In the genomic region with DNA sequence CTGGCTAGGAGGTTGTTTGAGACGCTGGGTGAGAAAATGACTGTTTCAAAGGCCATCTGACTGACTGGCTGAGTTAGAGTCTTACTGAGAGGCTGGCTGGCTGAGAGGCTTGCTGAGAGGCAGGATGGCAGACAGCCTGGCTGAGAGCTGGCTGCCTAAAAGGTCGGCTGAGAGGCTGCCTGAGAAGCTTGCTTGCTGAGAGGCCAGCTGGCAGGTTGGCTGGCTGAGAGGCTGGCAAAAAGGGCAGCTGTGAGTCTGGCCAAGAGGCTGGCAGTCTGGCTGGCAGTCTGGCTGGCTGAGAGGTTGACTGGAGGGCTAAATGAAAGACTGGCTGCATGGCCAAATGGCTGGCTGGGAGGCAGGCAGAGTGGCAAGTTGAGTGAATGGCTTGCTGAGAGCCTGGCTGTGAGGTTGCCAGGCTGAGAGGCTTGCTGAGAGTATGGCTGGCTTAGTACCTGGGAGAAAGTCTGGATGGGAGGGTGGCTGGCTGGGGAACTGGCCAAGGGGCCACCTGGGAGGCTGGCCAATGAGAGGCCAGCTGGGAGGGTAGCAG, we compare ENCODE assay signal across 13 cellular contexts. TPM values are rescaled to one million over a fixed set of nuclear protein-coding genes. Genes with fewer than 3 reads are reported as not detected.
DNase-seq lines count a peak whose midpoint lies in the region; ATAC-seq and TF ChIP-seq lines count a peak whose summit lies in the region.
"Had no signal": no experiment of that assay in that cellular context is flagged by ENCODE, and none has a peak within 500 bp of the region (broad histone marks: within the 10 kb centered on the region; RNA-seq: fewer than 3 reads in every experiment).

No MANE protein-coding gene starts in this region.

- TF ChIP-seq RAD21 in liver (IDR thresholded peaks at IDR 0.05), result peak; percentile 43 to 63

- H3K4me3 Mint-ChIP-seq in T-helper 17 cell, result no peak overlapping the region
- H3K4me3 Mint-ChIP-seq: T-cell had no signal

- H3K27ac ChIP-seq in body of pancreas (peak overlapping the region; percentile 82 to 96 (median 88)), liver (ENCODE audit: low read depth in 1 of 2, low read length in 2 of 2) (peak overlapping the region; percentile 42 to 52), tibial artery (peak overlapping the region; percentile 94 to 95), SJCRH30 (no peak overlapping the region)

- H3K4me3 ChIP-seq in body of pancreas (no peak overlapping the region), liver (ENCODE audit: low read depth in 1 of 3, low read length in 3 of 3) (no peak overlapping the region), tibial artery (peak overlapping the region; percentile 41 to 51), SJCRH30 (no peak overlapping the region)

- H3K27me3 Mint-ChIP-seq in T-helper 17 cell, result peaks cover 66% of the 10 kb centered on the region

- TF ChIP-seq CTCF in body of pancreas (IDR thresholded peaks at IDR 0.05) (no peak), liver (IDR thresholded peaks at IDR 0.05; ENCODE audit: low read depth, low read length, missing input control) (no peak), tibial artery (IDR thresholded peaks at IDR 0.05) (no peak)

- DNase-seq in NCI-H2029 (lab: John Stamatoyannopoulos, UW) (peak; percentile 92), body of pancreas (peak; percentile 91 to 96 (median 93)), tibial artery (peak; percentile 53 to 89), SJCRH30 (no peak), NCI-H1436 (lab: John Stamatoyannopoulos, UW) (no peak), T-helper 17 cell (no peak)
- DNase-seq in effector CD8-positive, alpha-beta T cell (lab: John Stamatoyannopoulos, UW), result no peak
- DNase-seq: DND-41; stimulated activated CD4-positive, alpha-beta T cell treated with anti-CD3 and anti-CD28 coated beads, Interleukin-4, amount 100 ng/mL, for 24 hours; T-cell; trophoblast cell had no signal

- H3K27me3 ChIP-seq in body of pancreas, result no peaks in the 10 kb centered on the region
- no peaks in the 10 kb centered on the region for H3K27me3 ChIP-seq in liver (ENCODE audit: control insufficient read depth in 4 of 4, insufficient read depth in 4 of 4, low read length in 3 of 4)
- no peaks in the 10 kb centered on the region for H3K27me3 ChIP-seq in tibial artery
- no peaks in the 10 kb centered on the region for H3K27me3 ChIP-seq in SJCRH30

- H3K36me3 Mint-ChIP-seq in T-helper 17 cell (ENCODE audit: low read depth), result peaks cover 2% of the 10 kb centered on the region
- H3K36me3 Mint-ChIP-seq: T-cell had no signal

- peak; percentile 79 for ATAC-seq in body of pancreas
- no peak for ATAC-seq in T-helper 17 cell
- ATAC-seq: T-cell had no signal

- no peaks in the 10 kb centered on the region for H3K9me3 ChIP-seq in body of pancreas
- H3K9me3 ChIP-seq in liver (ENCODE audit: control insufficient read depth in 4 of 4, low read length in 3 of 4), result no peaks in the 10 kb centered on the region
- H3K9me3 ChIP-seq in tibial artery, result no peaks in the 10 kb centered on the region
- no peaks in the 10 kb centered on the region for H3K9me3 ChIP-seq in SJCRH30 (replicated peaks)
- no peaks in the 10 kb centered on the region for H3K9me3 ChIP-seq in T-helper 17 cell (ENCODE audit: control insufficient read depth, low read length, poor library complexity, severe bottlenecking)

- H3K36me3 ChIP-seq in body of pancreas (replicated peaks in 1 of 2; ENCODE audit: insufficient read depth in 1 of 2, low read depth in 2 of 2), result no peaks in the 10 kb centered on the region
- H3K36me3 ChIP-seq in liver (ENCODE audit: control insufficient read depth in 4 of 4, insufficient read depth in 3 of 4, low read depth in 1 of 4, low read length in 3 of 4), result no peaks in the 10 kb centered on the region
- no peaks in the 10 kb centered on the region for H3K36me3 ChIP-seq in tibial artery
- no peaks in the 10 kb centered on the region for H3K36me3 ChIP-seq in SJCRH30

- intact Hi-C loops in body of pancreas (cut with DNase I) (no loop called here), tibial artery (cut with DNase I; ENCODE audit: low total_unique reads) (no loop called here)

- 12 to 28% methylated on average over 2 of the region's 2 CpGs for WGBS in body of pancreas, 2 donors
- 33% methylated on average over 2 of the region's 2 CpGs for WGBS in liver

- peaks cover 5% of the 10 kb centered on the region for H3K4me1 Mint-ChIP-seq in T-helper 17 cell
- H3K4me1 Mint-ChIP-seq: T-cell had no signal

- peak; percentile 14 to 45 (median 22) for TF ChIP-seq POLR2A in body of pancreas (IDR thresholded peaks at IDR 0.05)

- no peak overlapping the region for H3K27ac Mint-ChIP-seq in T-helper 17 cell
- H3K27ac Mint-ChIP-seq: T-cell had no signal

- H3K9ac ChIP-seq in liver (ENCODE audit: low read depth in 1 of 2, low read length in 2 of 2), result no peak overlapping the region

- H3K4me1 ChIP-seq in body of pancreas (peaks cover 55% of the 10 kb centered on the region), liver (ENCODE audit: control insufficient read depth in 4 of 4, insufficient read depth in 4 of 4, low read length in 3 of 4) (peaks cover 14 to 46% (median 35%) of the 10 kb centered on the region in 4 donors), tibial artery (peaks cover 0 to 49% (median 26%) of the 10 kb centered on the region in 4 donors), SJCRH30 (no peaks in the 10 kb centered on the region; the same call in 1 of the 2 replicates)

TF ChIP-seq in liver, 16 proteins besides CTCF, POLR2A, EP300 and RAD21:
- TF ChIP-seq HNF4A (conservative IDR thresholded peaks at IDR 0.05) (peak; percentile 18 to 50), FOXA1 (IDR thresholded peaks at IDR 0.05) (no peak), YY1 (IDR thresholded peaks at IDR 0.05) (peak; percentile 74), SP1 (IDR thresholded peaks at IDR 0.05) (peak; percentile 7), RXRA (IDR thresholded peaks at IDR 0.05) (peak; percentile 53 to 61)
- TF ChIP-seq, protein P1, sequence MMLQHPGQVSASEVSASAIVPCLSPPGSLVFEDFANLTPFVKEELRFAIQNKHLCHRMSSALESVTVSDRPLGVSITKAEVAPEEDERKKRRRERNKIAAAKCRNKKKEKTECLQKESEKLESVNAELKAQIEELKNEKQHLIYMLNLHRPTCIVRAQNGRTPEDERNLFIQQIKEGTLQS (IDR thresholded peaks at IDR 0.05), result no peak

RNA-seq across cellular contexts. Expression of a gene that starts 35.3 kb away (rescaled TPM):
- 1 to 10 TPM; 1.3 to 2.3 TPM for total RNA-seq in body of pancreas
- 100 to 1,000 TPM in 1 of 2 donors, 10 to 100 TPM in 1; 46.0 to 852 TPM for total RNA-seq in liver
- polyA plus RNA-seq in liver, result 100 to 1,000 TPM; 273 to 728 TPM
- not detected in 2 replicates for total RNA-seq in SJCRH30 (2014; rRNA removed; shearing (Covaris generic))
- total RNA-seq in T-helper 17 cell, result not detected
- total RNA-seq: endothelial cell of umbilical vein had no signal

Comparison
In these comparisons a context has a peak if more than half of its experiments do, and no peak if none do; other contexts are left out.
1. DNase-seq: peak in NCI-H2029 (single experiment), body of pancreas (4 of 4) and tibial artery (2 of 2); none in SJCRH30 (0 of 2), NCI-H1436 (single experiment), T-helper 17 cell (0 of 3) and effector CD8-positive, alpha-beta T cell (single experiment).
2. H3K4me3 ChIP-seq: peak in tibial artery (2 of 2); none in body of pancreas (0 of 2), liver (0 of 3) and SJCRH30 (single experiment).
3. RNA of a gene that starts 35.3 kb away (total RNA-seq): 46.0 to 852 TPM in liver; 1.3 to 2.3 TPM in body of pancreas, not detected in SJCRH30 and not detected in T-helper 17 cell; every median in the first group is over 10 times any median in the second.